ENCODE assay signal across 2 cellular contexts in the genomic region with DNA sequence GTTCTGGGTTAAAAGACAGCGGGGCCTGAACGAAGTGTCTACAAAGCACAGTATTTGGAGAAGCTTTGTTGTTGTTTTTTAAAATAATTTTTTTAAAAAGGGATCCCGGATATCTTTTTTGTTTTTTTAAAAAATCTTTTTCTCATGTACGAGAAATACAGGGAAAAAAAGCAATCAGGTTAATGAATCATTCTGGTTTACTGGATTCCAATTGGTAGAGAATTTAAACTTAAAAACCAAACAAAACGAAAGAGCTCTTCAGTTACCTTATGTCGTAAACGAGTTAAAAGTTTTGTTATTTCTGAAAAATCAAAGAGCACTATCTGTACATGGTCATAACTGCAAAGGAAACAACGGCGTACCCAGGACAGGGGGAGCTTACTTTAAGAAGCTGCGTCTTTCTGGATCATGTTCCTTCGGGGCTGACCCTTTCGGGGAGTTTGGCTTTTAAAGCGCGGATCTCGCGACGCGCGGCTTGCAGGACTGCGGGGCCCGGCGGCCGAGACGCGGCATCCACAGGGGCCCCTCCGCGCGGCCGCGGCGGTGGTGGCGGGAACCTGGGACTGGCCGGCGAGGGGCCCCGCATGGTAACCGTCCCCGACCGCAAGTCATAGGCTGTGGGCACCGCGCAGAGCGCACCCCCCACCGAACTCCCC.
TF ChIP-seq lines count a peak whose summit lies in the region.

No MANE protein-coding gene starts in this region.

TF ChIP-seq in Ishikawa, 13 proteins besides CTCF, POLR2A, EP300 and RAD21 (continued from another document):
- TF ChIP-seq CREB1 (IDR thresholded peaks at IDR 0.05; ENCODE audit: low read depth) (no peak), MAX (IDR thresholded peaks at IDR 0.05) (0 out of 2 replicates have a peak, but pooled peaks have one; percentile 34)
- TF ChIP-seq, protein P1, sequence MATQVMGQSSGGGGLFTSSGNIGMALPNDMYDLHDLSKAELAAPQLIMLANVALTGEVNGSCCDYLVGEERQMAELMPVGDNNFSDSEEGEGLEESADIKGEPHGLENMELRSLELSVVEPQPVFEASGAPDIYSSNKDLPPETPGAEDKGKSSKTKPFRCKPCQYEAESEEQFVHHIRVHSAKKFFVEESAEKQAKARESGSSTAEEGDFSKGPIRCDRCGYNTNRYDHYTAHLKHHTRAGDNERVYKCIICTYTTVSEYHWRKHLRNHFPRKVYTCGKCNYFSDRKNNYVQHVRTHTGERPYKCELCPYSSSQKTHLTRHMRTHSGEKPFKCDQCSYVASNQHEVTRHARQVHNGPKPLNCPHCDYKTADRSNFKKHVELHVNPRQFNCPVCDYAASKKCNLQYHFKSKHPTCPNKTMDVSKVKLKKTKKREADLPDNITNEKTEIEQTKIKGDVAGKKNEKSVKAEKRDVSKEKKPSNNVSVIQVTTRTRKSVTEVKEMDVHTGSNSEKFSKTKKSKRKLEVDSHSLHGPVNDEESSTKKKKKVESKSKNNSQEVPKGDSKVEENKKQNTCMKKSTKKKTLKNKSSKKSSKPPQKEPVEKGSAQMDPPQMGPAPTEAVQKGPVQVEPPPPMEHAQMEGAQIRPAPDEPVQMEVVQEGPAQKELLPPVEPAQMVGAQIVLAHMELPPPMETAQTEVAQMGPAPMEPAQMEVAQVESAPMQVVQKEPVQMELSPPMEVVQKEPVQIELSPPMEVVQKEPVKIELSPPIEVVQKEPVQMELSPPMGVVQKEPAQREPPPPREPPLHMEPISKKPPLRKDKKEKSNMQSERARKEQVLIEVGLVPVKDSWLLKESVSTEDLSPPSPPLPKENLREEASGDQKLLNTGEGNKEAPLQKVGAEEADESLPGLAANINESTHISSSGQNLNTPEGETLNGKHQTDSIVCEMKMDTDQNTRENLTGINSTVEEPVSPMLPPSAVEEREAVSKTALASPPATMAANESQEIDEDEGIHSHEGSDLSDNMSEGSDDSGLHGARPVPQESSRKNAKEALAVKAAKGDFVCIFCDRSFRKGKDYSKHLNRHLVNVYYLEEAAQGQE (IDR thresholded peaks at IDR 0.05; ENCODE audit: low read depth) = no peak

TF ChIP-seq in GM12878, 131 proteins besides CTCF, POLR2A, EP300 and RAD21 (continued from another document):
- TF ChIP-seq SRF (IDR thresholded peaks at IDR 0.05; ENCODE audit: low read depth in 2 of 2, low read length in 2 of 2) (no peak), LARP7 (IDR thresholded peaks at IDR 0.05) (0 out of 2 replicates have a peak, but pooled peaks have one; percentile 3), FOXM1 (IDR thresholded peaks at IDR 0.05; ENCODE audit: low read depth, low read length) (no peak), EGR1 (IDR thresholded peaks at IDR 0.05; ENCODE audit: borderline replicate concordance in 1 of 2, low read depth in 2 of 2, low read length in 2 of 2) (no peak), BMI1 (IDR thresholded peaks at IDR 0.05; ENCODE audit: borderline replicate concordance) (peak; percentile 86), EED (IDR thresholded peaks at IDR 0.05; ENCODE audit: low read depth) (no peak), KDM1A (IDR thresholded peaks at IDR 0.05; ENCODE audit: borderline replicate concordance) (no peak), SUZ12 (IDR thresholded peaks at IDR 0.05; ENCODE audit: unreplicated experiment) (peak; percentile 70), NFXL1 (IDR thresholded peaks at IDR 0.05; ENCODE audit: borderline replicate concordance) (no peak), ZSCAN29 (IDR thresholded peaks at IDR 0.05) (no peak), MXI1 (IDR thresholded peaks at IDR 0.05; ENCODE audit: low read depth, low read length) (no peak), SKIL (IDR thresholded peaks at IDR 0.05; ENCODE audit: low read depth, poor library complexity, severe bottlenecking) (no peak), RUNX3 (IDR thresholded peaks at IDR 0.05; ENCODE audit: low read length) (peak; percentile 17; the same call in 1 of the 2 replicates), SMAD1 (IDR thresholded peaks at IDR 0.05; ENCODE audit: low read depth, partially characterized antibody) (no peak), TAF1 (IDR thresholded peaks at IDR 0.05; ENCODE audit: borderline replicate concordance, low read depth, low read length) (no peak), EZH2 (IDR thresholded peaks at IDR 0.05; ENCODE audit: borderline replicate concordance, control insufficient read depth, low read depth, low read length) (0 out of 2 replicates have a peak, but pooled peaks have one; percentile 49), BHLHE40 (IDR thresholded peaks at IDR 0.05; ENCODE audit: borderline replicate concordance in 1 of 2, low read depth in 2 of 2, low read length in 1 of 2) (no peak), SUPT20H (IDR thresholded peaks at IDR 0.05; ENCODE audit: borderline replicate concordance, control insufficient read depth, low read depth, low read length) (no peak), DPF2 (IDR thresholded peaks at IDR 0.05) (0 out of 2 replicates have a peak, but pooled peaks have one; percentile 25)
- TF ChIP-seq, protein P1 (IDR thresholded peaks at IDR 0.05; ENCODE audit: low read depth, low read length) = no peak
- TF ChIP-seq, protein P2, sequence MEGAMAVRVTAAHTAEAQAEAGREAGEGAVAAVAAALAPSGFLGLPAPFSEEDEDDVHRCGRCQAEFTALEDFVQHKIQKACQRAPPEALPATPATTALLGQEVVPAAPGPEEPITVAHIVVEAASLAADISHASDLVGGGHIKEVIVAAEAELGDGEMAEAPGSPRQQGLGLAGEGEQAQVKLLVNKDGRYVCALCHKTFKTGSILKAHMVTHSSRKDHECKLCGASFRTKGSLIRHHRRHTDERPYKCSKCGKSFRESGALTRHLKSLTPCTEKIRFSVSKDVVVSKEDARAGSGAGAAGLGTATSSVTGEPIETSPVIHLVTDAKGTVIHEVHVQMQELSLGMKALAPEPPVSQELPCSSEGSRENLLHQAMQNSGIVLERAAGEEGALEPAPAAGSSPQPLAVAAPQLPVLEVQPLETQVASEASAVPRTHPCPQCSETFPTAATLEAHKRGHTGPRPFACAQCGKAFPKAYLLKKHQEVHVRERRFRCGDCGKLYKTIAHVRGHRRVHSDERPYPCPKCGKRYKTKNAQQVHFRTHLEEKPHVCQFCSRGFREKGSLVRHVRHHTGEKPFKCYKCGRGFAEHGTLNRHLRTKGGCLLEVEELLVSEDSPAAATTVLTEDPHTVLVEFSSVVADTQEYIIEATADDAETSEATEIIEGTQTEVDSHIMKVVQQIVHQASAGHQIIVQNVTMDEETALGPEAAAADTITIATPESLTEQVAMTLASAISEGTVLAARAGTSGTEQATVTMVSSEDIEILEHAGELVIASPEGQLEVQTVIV (IDR thresholded peaks at IDR 0.05; ENCODE audit: borderline replicate concordance, partially characterized antibody) = no peak
